Comparison of ENCODE assay signal across 18 cellular contexts in genomic region chr7:151661556-151661955, GRCh38.
"Had no signal": no experiment of that assay in that cellular context is flagged by ENCODE, and none has a peak within 500 bp of the region (broad histone marks: within the 10 kb centered on the region; RNA-seq: fewer than 3 reads in every experiment).

No MANE protein-coding gene starts in this region.

- DNase-seq: activated CD4-positive, alpha-beta T cell treated with anti-CD3 and anti-CD28 coated beads for 48 hours; activated CD8-positive, alpha-beta memory T cell treated with anti-CD3 and anti-CD28 coated beads, Interleukin-2, amount 50 U/mL, for 4 hours; activated CD8-positive, alpha-beta T cell treated with anti-CD3 and anti-CD28 coated beads, Interleukin-2, amount 10 ng/mL, durations not matched to agents 7 days and 5 days; activated gamma-delta T cell; activated naive CD8-positive, alpha-beta T cell treated with anti-CD3 and anti-CD28 coated beads for 36 hours; activated T-cell treated with anti-CD3 and anti-CD28 coated beads, Interleukin-2, amount 50 U/mL, for 72 hours; aorta; cerebellar nuclear complex; effector memory CD4-positive, alpha-beta T cell; lower lobe of right lung; posterior cingulate gyrus; small intestine; stimulated activated CD4-positive, alpha-beta T cell treated with anti-CD3 and anti-CD28 coated beads, Interleukin-4, amount 100 ng/mL, for 24 hours; stimulated activated naive CD4-positive, alpha-beta T cell; SW 1271; transverse colon had no signal

- H3K4me1 ChIP-seq: neural progenitor cell, transverse colon had no signal

- H3K9me3 ChIP-seq: lower lobe of right lung, transverse colon had no signal

- H3K4me2 ChIP-seq: neural progenitor cell had no signal

- H3K27me3 ChIP-seq: neural progenitor cell, transverse colon had no signal

- H3K4me3 ChIP-seq: lower lobe of right lung, neural progenitor cell, transverse colon had no signal

- H3K27ac ChIP-seq: lower lobe of right lung, neural progenitor cell, transverse colon had no signal

- ATAC-seq: activated CD8-positive, alpha-beta T cell treated with anti-CD3 and anti-CD28 coated beads, Interleukin-2, amount 10 ng/mL, durations not matched to agents 7 days and 5 days; activated T-cell treated with anti-CD3 and anti-CD28 coated beads, Interleukin-2, amount 50 U/mL, for 72 hours; WTC11 had no signal

- H3K36me3 ChIP-seq: lower lobe of right lung, neural progenitor cell, transverse colon had no signal
